Comparison of ENCODE assay signal across 1 cellular context in genomic region chrX:11423362-11423818, GRCh38.
TF ChIP-seq lines count a peak whose summit lies in the region.

No MANE protein-coding gene starts in this region.

TF ChIP-seq in K562, 482 proteins besides CTCF, POLR2A, EP300 and RAD21 (continued from another document and continues in another):
- TF ChIP-seq ZNF277 (CRISPR knock-in tag; IDR thresholded peaks at IDR 0.05; ENCODE audit: borderline replicate concordance) (no peak), ZFX (CRISPR knock-in tag; IDR thresholded peaks at IDR 0.05) (no peak), ZNF780A (CRISPR knock-in tag; IDR thresholded peaks at IDR 0.05) (no peak), HOMEZ (CRISPR knock-in tag; IDR thresholded peaks at IDR 0.05) (no peak), ZNF133 (CRISPR knock-in tag; IDR thresholded peaks at IDR 0.05) (no peak), SREBF1 (IDR thresholded peaks at IDR 0.05; ENCODE audit: borderline replicate concordance, low read depth, low read length) (no peak), NCOA2 (IDR thresholded peaks at IDR 0.05; ENCODE audit: partially characterized antibody in 2 of 2) (no peak), SNRNP70 (optimal IDR thresholded peaks at IDR 0.05; ENCODE audit: low read depth, low read length) (no peak), HOXB6 (CRISPR knock-in tag; IDR thresholded peaks at IDR 0.05; ENCODE audit: borderline replicate concordance) (no peak), POLR3G (IDR thresholded peaks at IDR 0.05; ENCODE audit: extremely low read depth, insufficient read length, insufficient replicate concordance) (no peak), SUPT5H (IDR thresholded peaks at IDR 0.05) (peak; percentile 58; the same call in 1 of the 2 replicates), CBFB (CRISPR knock-in tag; IDR thresholded peaks at IDR 0.05) (peak; percentile 77; the same call in 1 of the 2 replicates), ETS2 (tag; IDR thresholded peaks at IDR 0.05; ENCODE audit: borderline replicate concordance, poor library complexity, severe bottlenecking) (no peak), SMAD4 (CRISPR knock-in tag; conservative IDR thresholded peaks at IDR 0.05) (peak; percentile 67; the same call in 1 of the 2 replicates), WHSC1 (IDR thresholded peaks at IDR 0.05; ENCODE audit: low read length) (no peak), BRCA1 (IDR thresholded peaks at IDR 0.05) (no peak), BRCA1 (CRISPR knock-in tag; IDR thresholded peaks at IDR 0.05) (no peak), ZNF778 (CRISPR knock-in tag; IDR thresholded peaks at IDR 0.05) (no peak), MYC (IDR thresholded peaks at IDR 0.05; ENCODE audit: low read depth, low read length) (peak; percentile 46; the same call in 1 of the 2 replicates), MYC (CRISPR knock-in tag; IDR thresholded peaks at IDR 0.05; ENCODE audit: borderline replicate concordance, low read depth) (no peak), CCAR2 (IDR thresholded peaks at IDR 0.05; ENCODE audit: low read depth, low read length) (no peak), NBN (IDR thresholded peaks at IDR 0.05; ENCODE audit: low read depth) (no peak), MEF2A (IDR thresholded peaks at IDR 0.05; ENCODE audit: control insufficient read depth, low read depth, low read length) (no peak), ETV5 (CRISPR knock-in tag; IDR thresholded peaks at IDR 0.05; ENCODE audit: low read depth) (peak; percentile 65), ARNT (IDR thresholded peaks at IDR 0.05) (no peak), REST (CRISPR knock-in tag; IDR thresholded peaks at IDR 0.05; ENCODE audit: low read depth) (no peak), ZNF589 (CRISPR knock-in tag; IDR thresholded peaks at IDR 0.05; ENCODE audit: low read depth) (peak; percentile 68; the same call in 1 of the 2 replicates), ARID1B (IDR thresholded peaks at IDR 0.05) (peak; percentile 75), TCF7 (IDR thresholded peaks at IDR 0.05; ENCODE audit: borderline replicate concordance) (no peak), NFATC3 (IDR thresholded peaks at IDR 0.05) (no peak), AFF4 (CRISPR knock-in tag; IDR thresholded peaks at IDR 0.05) (0 out of 2 replicates have a peak, but pooled peaks have one; percentile 65), ZNF174 (CRISPR knock-in tag; IDR thresholded peaks at IDR 0.05) (no peak), ZSCAN29 (IDR thresholded peaks at IDR 0.05) (no peak), HDGF (IDR thresholded peaks at IDR 0.05) (no peak), RCOR1 (IDR thresholded peaks at IDR 0.05; ENCODE audit: borderline replicate concordance in 1 of 2, low read depth in 2 of 2, low read length in 2 of 2) (peak in 1 of 2 experiments; percentile 75; a peak in 1 of 4 replicates), KDM2B (CRISPR knock-in tag; IDR thresholded peaks at IDR 0.05) (no peak), LEF1 (IDR thresholded peaks at IDR 0.05) (no peak), ZNF79 (CRISPR knock-in tag; IDR thresholded peaks at IDR 0.05; ENCODE audit: low read depth) (no peak), NRF1 (conservative IDR thresholded peaks at IDR 0.05 in 1 of 2, IDR thresholded peaks at IDR 0.05 in 1 of 2) (0 out of 4 replicates have a peak, but pooled peaks of 1 of the 2 experiments have one; percentile 5), RBM25 (IDR thresholded peaks at IDR 0.05; ENCODE audit: low read depth, low read length, severe bottlenecking) (no peak), CHD2 (IDR thresholded peaks at IDR 0.05; ENCODE audit: low read depth, low read length) (no peak), XRCC3 (IDR thresholded peaks at IDR 0.05) (no peak), HSF4 (CRISPR knock-in tag; IDR thresholded peaks at IDR 0.05; ENCODE audit: borderline replicate concordance) (no peak), POLR2AphosphoS2 (IDR thresholded peaks at IDR 0.05; ENCODE audit: low read length) (no peak), MAZ (CRISPR knock-in tag; conservative IDR thresholded peaks at IDR 0.05 in 1 of 2, IDR thresholded peaks at IDR 0.05 in 1 of 2) (no peak; a peak in 1 of 4 replicates), ATF7 (IDR thresholded peaks at IDR 0.05) (peak; percentile 91; the same call in 1 of the 2 replicates), BRF2 (IDR thresholded peaks at IDR 0.05; ENCODE audit: borderline replicate concordance, insufficient read depth, insufficient read length) (no peak), RBFOX2 (IDR thresholded peaks at IDR 0.05; ENCODE audit: low read depth, low read length) (peak; percentile 45; the same call in 1 of the 2 replicates), DPF2 (IDR thresholded peaks at IDR 0.05) (peak; percentile 76), ZNF316 (IDR thresholded peaks at IDR 0.05) (no peak), ZNF354B (CRISPR knock-in tag; IDR thresholded peaks at IDR 0.05) (no peak), SRSF3 (IDR thresholded peaks at IDR 0.05; ENCODE audit: insufficient read depth, low read length) (no peak), SLC30A9 (CRISPR knock-in tag; IDR thresholded peaks at IDR 0.05) (no peak), NCOR1 (IDR thresholded peaks at IDR 0.05) (peak; percentile 45)
- TF ChIP-seq, protein P1, sequence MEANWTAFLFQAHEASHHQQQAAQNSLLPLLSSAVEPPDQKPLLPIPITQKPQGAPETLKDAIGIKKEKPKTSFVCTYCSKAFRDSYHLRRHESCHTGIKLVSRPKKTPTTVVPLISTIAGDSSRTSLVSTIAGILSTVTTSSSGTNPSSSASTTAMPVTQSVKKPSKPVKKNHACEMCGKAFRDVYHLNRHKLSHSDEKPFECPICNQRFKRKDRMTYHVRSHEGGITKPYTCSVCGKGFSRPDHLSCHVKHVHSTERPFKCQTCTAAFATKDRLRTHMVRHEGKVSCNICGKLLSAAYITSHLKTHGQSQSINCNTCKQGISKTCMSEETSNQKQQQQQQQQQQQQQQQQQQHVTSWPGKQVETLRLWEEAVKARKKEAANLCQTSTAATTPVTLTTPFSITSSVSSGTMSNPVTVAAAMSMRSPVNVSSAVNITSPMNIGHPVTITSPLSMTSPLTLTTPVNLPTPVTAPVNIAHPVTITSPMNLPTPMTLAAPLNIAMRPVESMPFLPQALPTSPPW (CRISPR knock-in tag; IDR thresholded peaks at IDR 0.05): peak; percentile 42
- TF ChIP-seq, protein P2, sequence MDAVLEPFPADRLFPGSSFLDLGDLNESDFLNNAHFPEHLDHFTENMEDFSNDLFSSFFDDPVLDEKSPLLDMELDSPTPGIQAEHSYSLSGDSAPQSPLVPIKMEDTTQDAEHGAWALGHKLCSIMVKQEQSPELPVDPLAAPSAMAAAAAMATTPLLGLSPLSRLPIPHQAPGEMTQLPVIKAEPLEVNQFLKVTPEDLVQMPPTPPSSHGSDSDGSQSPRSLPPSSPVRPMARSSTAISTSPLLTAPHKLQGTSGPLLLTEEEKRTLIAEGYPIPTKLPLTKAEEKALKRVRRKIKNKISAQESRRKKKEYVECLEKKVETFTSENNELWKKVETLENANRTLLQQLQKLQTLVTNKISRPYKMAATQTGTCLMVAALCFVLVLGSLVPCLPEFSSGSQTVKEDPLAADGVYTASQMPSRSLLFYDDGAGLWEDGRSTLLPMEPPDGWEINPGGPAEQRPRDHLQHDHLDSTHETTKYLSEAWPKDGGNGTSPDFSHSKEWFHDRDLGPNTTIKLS (IDR thresholded peaks at IDR 0.05; ENCODE audit: borderline replicate concordance, low read depth): no peak
- TF ChIP-seq, protein P3, sequence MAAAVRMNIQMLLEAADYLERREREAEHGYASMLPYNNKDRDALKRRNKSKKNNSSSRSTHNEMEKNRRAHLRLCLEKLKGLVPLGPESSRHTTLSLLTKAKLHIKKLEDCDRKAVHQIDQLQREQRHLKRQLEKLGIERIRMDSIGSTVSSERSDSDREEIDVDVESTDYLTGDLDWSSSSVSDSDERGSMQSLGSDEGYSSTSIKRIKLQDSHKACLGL (CRISPR knock-in tag; IDR thresholded peaks at IDR 0.05; ENCODE audit: borderline replicate concordance, poor library complexity, severe bottlenecking): no peak
- TF ChIP-seq, protein P4, sequence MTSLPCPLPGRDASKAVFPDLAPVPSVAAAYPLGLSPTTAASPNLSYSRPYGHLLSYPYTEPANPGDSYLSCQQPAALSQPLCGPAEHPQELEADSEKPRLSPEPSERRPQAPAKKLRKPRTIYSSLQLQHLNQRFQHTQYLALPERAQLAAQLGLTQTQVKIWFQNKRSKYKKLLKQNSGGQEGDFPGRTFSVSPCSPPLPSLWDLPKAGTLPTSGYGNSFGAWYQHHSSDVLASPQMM (CRISPR knock-in tag; IDR thresholded peaks at IDR 0.05): no peak
- TF ChIP-seq, protein P5, sequence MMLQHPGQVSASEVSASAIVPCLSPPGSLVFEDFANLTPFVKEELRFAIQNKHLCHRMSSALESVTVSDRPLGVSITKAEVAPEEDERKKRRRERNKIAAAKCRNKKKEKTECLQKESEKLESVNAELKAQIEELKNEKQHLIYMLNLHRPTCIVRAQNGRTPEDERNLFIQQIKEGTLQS (IDR thresholded peaks at IDR 0.05): peak; percentile 86
- TF ChIP-seq, protein P5 (CRISPR knock-in tag; conservative IDR thresholded peaks at IDR 0.05): no peak
